22 cellular contexts compared by ENCODE assay signal in genomic region chr11:96072592-96072991, GRCh38.
"Had no signal": no experiment of that assay in that cellular context is flagged by ENCODE, and none has a peak within 500 bp of the region (broad histone marks: within the 10 kb centered on the region; RNA-seq: fewer than 3 reads in every experiment).

No MANE protein-coding gene starts in this region.

- DNase-seq: activated CD4-positive, alpha-beta T cell treated with anti-CD3 and anti-CD28 coated beads, Interleukin-2, amount 50 U/mL, for 48 hours; activated CD4-positive, CD25-positive, alpha-beta regulatory T cell treated with anti-CD3 and anti-CD28 coated beads, Interleukin-2, amount 50 U/mL, for 72 hours; activated gamma-delta T cell; activated naive CD8-positive, alpha-beta T cell treated with anti-CD3 and anti-CD28 coated beads, Interleukin-2, amount 10 ng/mL, durations not matched to agents 7 days and 5 days; body of pancreas; effector CD4-positive, alpha-beta T cell; foreskin keratinocyte; kidney; natural killer cell; retina; SK-N-SH; spleen; stimulated activated CD4-positive, alpha-beta T cell treated with anti-CD3 and anti-CD28 coated beads, Interleukin-4, amount 100 ng/mL, for 1 hour; stimulated activated naive CD4-positive, alpha-beta T cell treated with Interleukin-2 at 50 U/mL for 16 hours; substantia nigra; thyroid gland had no signal

- H3K4me3 Mint-ChIP-seq: activated naive CD8-positive, alpha-beta T cell treated with anti-CD3 and anti-CD28 coated beads, Interleukin-2, amount 10 ng/mL, durations not matched to agents 7 days and 5 days; activated T-helper 1 cell treated with anti-CD3 and anti-CD28 coated beads, Interleukin-12 subunit alpha, Interleukin-12 subunit beta, Interleukin-2, Interleukin-4 antibody, amounts not matched to agents 30 ng/mL and 10 ng/mL and 1 ng/mL, durations not matched to agents 14 hours and 24 hours and 36 hours; dendritic cell treated with granulocyte-macrophage colony-stimulating factor and Interleukin-4, amounts not matched to agents 40 ng/mL and 50 ng/mL, for 4 days; mesothelial cell of epicardium; natural killer cell had no signal

- H3K4me3 ChIP-seq: body of pancreas, cardiac muscle cell, spleen, thyroid gland had no signal

- H3K27ac Mint-ChIP-seq: activated naive CD8-positive, alpha-beta T cell treated with anti-CD3 and anti-CD28 coated beads, Interleukin-2, amount 10 ng/mL, durations not matched to agents 7 days and 5 days; activated T-helper 1 cell treated with anti-CD3 and anti-CD28 coated beads, Interleukin-12 subunit alpha, Interleukin-12 subunit beta, Interleukin-2, Interleukin-4 antibody, amounts not matched to agents 30 ng/mL and 10 ng/mL and 1 ng/mL, durations not matched to agents 14 hours and 24 hours and 36 hours; dendritic cell treated with granulocyte-macrophage colony-stimulating factor and Interleukin-4, amounts not matched to agents 40 ng/mL and 50 ng/mL, for 4 days; mesothelial cell of epicardium; natural killer cell; progenitor cell of endocrine pancreas had no signal

- H3K36me3 ChIP-seq: cardiac muscle cell, thyroid gland had no signal

- H3K36me3 Mint-ChIP-seq: natural killer cell had no signal

- H3K9me3 ChIP-seq: body of pancreas, SK-N-SH, spleen, thyroid gland had no signal

- H3K9me3 Mint-ChIP-seq: activated naive CD8-positive, alpha-beta T cell treated with anti-CD3 and anti-CD28 coated beads, Interleukin-2, amount 10 ng/mL, durations not matched to agents 7 days and 5 days; activated T-helper 1 cell treated with anti-CD3 and anti-CD28 coated beads, Interleukin-12 subunit alpha, Interleukin-12 subunit beta, Interleukin-2, Interleukin-4 antibody, amounts not matched to agents 30 ng/mL and 10 ng/mL and 1 ng/mL, durations not matched to agents 14 hours and 24 hours and 36 hours; dendritic cell treated with granulocyte-macrophage colony-stimulating factor and Interleukin-4, amounts not matched to agents 40 ng/mL and 50 ng/mL, for 4 days; mesothelial cell of epicardium; natural killer cell had no signal

- H3K27ac ChIP-seq: cardiac muscle cell, foreskin keratinocyte, spleen, thyroid gland had no signal

- H3K27me3 ChIP-seq: body of pancreas, cardiac muscle cell, foreskin keratinocyte, spleen, thyroid gland had no signal

- H3K27me3 Mint-ChIP-seq: activated naive CD8-positive, alpha-beta T cell treated with anti-CD3 and anti-CD28 coated beads, Interleukin-2, amount 10 ng/mL, durations not matched to agents 7 days and 5 days; dendritic cell treated with granulocyte-macrophage colony-stimulating factor and Interleukin-4, amounts not matched to agents 40 ng/mL and 50 ng/mL, for 4 days; progenitor cell of endocrine pancreas had no signal

- ATAC-seq: body of pancreas, foreskin keratinocyte, left lobe of liver, natural killer cell had no signal
